Comparison of ENCODE assay signal across 1 cellular context in the genomic region with DNA sequence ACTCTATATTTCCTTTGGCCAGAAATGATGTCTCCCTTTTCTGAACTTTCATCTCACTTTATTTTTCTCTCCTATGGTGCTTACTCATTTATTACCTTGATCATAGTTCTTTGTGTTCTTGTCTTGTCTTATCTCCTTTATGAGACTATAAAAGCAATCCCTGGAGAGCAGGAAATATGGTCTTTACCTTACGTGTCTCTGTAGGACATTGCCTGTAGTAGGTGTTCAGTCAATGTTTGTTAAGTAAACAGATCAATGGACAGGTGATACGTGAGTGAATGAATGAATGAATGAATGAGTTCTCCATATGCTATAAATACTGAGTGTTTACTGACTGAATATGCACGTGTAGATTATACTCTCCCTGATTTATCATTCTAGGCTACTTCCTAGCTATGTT.
A peak's percentile ranks its signal among the peaks of the same experiment; 100 is the strongest.
TF ChIP-seq lines count a peak whose summit lies in the region.

No MANE protein-coding gene starts in this region.

TF ChIP-seq in HEK293, 187 proteins besides CTCF, POLR2A, EP300 and RAD21 (continued from another document and continues in another):
- TF ChIP-seq, protein P1, sequence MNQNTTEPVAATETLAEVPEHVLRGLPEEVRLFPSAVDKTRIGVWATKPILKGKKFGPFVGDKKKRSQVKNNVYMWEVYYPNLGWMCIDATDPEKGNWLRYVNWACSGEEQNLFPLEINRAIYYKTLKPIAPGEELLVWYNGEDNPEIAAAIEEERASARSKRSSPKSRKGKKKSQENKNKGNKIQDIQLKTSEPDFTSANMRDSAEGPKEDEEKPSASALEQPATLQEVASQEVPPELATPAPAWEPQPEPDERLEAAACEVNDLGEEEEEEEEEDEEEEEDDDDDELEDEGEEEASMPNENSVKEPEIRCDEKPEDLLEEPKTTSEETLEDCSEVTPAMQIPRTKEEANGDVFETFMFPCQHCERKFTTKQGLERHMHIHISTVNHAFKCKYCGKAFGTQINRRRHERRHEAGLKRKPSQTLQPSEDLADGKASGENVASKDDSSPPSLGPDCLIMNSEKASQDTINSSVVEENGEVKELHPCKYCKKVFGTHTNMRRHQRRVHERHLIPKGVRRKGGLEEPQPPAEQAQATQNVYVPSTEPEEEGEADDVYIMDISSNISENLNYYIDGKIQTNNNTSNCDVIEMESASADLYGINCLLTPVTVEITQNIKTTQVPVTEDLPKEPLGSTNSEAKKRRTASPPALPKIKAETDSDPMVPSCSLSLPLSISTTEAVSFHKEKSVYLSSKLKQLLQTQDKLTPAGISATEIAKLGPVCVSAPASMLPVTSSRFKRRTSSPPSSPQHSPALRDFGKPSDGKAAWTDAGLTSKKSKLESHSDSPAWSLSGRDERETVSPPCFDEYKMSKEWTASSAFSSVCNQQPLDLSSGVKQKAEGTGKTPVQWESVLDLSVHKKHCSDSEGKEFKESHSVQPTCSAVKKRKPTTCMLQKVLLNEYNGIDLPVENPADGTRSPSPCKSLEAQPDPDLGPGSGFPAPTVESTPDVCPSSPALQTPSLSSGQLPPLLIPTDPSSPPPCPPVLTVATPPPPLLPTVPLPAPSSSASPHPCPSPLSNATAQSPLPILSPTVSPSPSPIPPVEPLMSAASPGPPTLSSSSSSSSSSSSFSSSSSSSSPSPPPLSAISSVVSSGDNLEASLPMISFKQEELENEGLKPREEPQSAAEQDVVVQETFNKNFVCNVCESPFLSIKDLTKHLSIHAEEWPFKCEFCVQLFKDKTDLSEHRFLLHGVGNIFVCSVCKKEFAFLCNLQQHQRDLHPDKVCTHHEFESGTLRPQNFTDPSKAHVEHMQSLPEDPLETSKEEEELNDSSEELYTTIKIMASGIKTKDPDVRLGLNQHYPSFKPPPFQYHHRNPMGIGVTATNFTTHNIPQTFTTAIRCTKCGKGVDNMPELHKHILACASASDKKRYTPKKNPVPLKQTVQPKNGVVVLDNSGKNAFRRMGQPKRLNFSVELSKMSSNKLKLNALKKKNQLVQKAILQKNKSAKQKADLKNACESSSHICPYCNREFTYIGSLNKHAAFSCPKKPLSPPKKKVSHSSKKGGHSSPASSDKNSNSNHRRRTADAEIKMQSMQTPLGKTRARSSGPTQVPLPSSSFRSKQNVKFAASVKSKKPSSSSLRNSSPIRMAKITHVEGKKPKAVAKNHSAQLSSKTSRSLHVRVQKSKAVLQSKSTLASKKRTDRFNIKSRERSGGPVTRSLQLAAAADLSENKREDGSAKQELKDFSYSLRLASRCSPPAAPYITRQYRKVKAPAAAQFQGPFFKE (tag by site-specific recombination; IDR thresholded peaks at IDR 0.05; ENCODE audit: borderline replicate concordance) = no peak
- no peak for TF ChIP-seq ZNF776 (tag by site-specific recombination; IDR thresholded peaks at IDR 0.05; ENCODE audit: borderline replicate concordance)
- TF ChIP-seq ZNF623 (tag by site-specific recombination; IDR thresholded peaks at IDR 0.05) = no peak
- TF ChIP-seq ZNF302 (tag by site-specific recombination; IDR thresholded peaks at IDR 0.05; ENCODE audit: low read depth) = no peak
- no peak for TF ChIP-seq ZNF214 (tag by site-specific recombination; IDR thresholded peaks at IDR 0.05; ENCODE audit: borderline replicate concordance)
- TF ChIP-seq ZBTB20 (tag by site-specific recombination; IDR thresholded peaks at IDR 0.05) = no peak
- no peak for TF ChIP-seq ZNF777 (tag by site-specific recombination; IDR thresholded peaks at IDR 0.05; ENCODE audit: borderline replicate concordance)
- TF ChIP-seq, protein P2, sequence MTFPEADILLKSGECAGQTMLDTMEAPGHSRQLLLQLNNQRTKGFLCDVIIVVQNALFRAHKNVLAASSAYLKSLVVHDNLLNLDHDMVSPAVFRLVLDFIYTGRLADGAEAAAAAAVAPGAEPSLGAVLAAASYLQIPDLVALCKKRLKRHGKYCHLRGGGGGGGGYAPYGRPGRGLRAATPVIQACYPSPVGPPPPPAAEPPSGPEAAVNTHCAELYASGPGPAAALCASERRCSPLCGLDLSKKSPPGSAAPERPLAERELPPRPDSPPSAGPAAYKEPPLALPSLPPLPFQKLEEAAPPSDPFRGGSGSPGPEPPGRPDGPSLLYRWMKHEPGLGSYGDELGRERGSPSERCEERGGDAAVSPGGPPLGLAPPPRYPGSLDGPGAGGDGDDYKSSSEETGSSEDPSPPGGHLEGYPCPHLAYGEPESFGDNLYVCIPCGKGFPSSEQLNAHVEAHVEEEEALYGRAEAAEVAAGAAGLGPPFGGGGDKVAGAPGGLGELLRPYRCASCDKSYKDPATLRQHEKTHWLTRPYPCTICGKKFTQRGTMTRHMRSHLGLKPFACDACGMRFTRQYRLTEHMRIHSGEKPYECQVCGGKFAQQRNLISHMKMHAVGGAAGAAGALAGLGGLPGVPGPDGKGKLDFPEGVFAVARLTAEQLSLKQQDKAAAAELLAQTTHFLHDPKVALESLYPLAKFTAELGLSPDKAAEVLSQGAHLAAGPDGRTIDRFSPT (tag by site-specific recombination; IDR thresholded peaks at IDR 0.05) = peak; percentile 83
- TF ChIP-seq ZNF223 (tag by site-specific recombination; IDR thresholded peaks at IDR 0.05) = no peak
- TF ChIP-seq, protein P3, sequence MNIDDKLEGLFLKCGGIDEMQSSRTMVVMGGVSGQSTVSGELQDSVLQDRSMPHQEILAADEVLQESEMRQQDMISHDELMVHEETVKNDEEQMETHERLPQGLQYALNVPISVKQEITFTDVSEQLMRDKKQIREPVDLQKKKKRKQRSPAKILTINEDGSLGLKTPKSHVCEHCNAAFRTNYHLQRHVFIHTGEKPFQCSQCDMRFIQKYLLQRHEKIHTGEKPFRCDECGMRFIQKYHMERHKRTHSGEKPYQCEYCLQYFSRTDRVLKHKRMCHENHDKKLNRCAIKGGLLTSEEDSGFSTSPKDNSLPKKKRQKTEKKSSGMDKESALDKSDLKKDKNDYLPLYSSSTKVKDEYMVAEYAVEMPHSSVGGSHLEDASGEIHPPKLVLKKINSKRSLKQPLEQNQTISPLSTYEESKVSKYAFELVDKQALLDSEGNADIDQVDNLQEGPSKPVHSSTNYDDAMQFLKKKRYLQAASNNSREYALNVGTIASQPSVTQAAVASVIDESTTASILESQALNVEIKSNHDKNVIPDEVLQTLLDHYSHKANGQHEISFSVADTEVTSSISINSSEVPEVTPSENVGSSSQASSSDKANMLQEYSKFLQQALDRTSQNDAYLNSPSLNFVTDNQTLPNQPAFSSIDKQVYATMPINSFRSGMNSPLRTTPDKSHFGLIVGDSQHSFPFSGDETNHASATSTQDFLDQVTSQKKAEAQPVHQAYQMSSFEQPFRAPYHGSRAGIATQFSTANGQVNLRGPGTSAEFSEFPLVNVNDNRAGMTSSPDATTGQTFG (tag by site-specific recombination; IDR thresholded peaks at IDR 0.05; ENCODE audit: borderline replicate concordance) = no peak
- no peak for TF ChIP-seq ZNF114 (tag by site-specific recombination; IDR thresholded peaks at IDR 0.05)
- no peak for TF ChIP-seq ZFP69B (tag by site-specific recombination; IDR thresholded peaks at IDR 0.05)
- peak; percentile 99 for TF ChIP-seq ZNF843 (tag by site-specific recombination; IDR thresholded peaks at IDR 0.05)
- TF ChIP-seq ZNF23 (tag by site-specific recombination; IDR thresholded peaks at IDR 0.05; ENCODE audit: borderline replicate concordance) = no peak
- TF ChIP-seq ZNF707 (tag by site-specific recombination; IDR thresholded peaks at IDR 0.05) = no peak
- TF ChIP-seq GLIS2 (tag by site-specific recombination; IDR thresholded peaks at IDR 0.05) = no peak
- peak; percentile 98 for TF ChIP-seq HOXD13 (CRISPR knock-in tag; IDR thresholded peaks at IDR 0.05; ENCODE audit: borderline replicate concordance)
- TF ChIP-seq, protein P4, sequence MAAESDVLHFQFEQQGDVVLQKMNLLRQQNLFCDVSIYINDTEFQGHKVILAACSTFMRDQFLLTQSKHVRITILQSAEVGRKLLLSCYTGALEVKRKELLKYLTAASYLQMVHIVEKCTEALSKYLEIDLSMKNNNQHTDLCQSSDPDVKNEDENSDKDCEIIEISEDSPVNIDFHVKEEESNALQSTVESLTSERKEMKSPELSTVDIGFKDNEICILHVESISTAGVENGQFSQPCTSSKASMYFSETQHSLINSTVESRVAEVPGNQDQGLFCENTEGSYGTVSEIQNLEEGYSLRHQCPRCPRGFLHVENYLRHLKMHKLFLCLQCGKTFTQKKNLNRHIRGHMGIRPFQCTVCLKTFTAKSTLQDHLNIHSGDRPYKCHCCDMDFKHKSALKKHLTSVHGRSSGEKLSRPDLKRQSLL (tag by site-specific recombination; IDR thresholded peaks at IDR 0.05) = no peak
- TF ChIP-seq ZNF664 (tag by site-specific recombination; IDR thresholded peaks at IDR 0.05) = peak; percentile 88
- TF ChIP-seq, protein P5, sequence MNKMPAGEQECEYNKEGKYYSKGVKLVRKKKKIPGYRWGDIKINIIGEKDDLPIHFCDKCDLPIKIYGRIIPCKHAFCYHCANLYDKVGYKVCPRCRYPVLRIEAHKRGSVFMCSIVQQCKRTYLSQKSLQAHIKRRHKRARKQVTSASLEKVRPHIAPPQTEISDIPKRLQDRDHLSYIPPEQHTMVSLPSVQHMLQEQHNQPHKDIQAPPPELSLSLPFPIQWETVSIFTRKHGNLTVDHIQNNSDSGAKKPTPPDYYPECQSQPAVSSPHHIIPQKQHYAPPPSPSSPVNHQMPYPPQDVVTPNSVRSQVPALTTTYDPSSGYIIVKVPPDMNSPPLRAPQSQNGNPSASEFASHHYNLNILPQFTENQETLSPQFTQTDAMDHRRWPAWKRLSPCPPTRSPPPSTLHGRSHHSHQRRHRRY (tag by site-specific recombination; IDR thresholded peaks at IDR 0.05) = no peak
- TF ChIP-seq KLF16 (tag by site-specific recombination; IDR thresholded peaks at IDR 0.05) = no peak
- TF ChIP-seq ZNF48 (tag by site-specific recombination; IDR thresholded peaks at IDR 0.05) = no peak
- TF ChIP-seq ZNF169 (tag by site-specific recombination; IDR thresholded peaks at IDR 0.05) = no peak
- no peak for TF ChIP-seq ZNF175 (tag by site-specific recombination; IDR thresholded peaks at IDR 0.05)
- no peak for TF ChIP-seq SCRT2 (tag by site-specific recombination; IDR thresholded peaks at IDR 0.05)
- TF ChIP-seq ZNF521 (tag by site-specific recombination; IDR thresholded peaks at IDR 0.05) = no peak
- no peak for TF ChIP-seq ZBTB17 (tag by site-specific recombination; IDR thresholded peaks at IDR 0.05)
- TF ChIP-seq KLF1 (tag by site-specific recombination; IDR thresholded peaks at IDR 0.05) = no peak
- TF ChIP-seq ZBTB21 (tag by site-specific recombination; IDR thresholded peaks at IDR 0.05) = no peak
- TF ChIP-seq, protein P6, sequence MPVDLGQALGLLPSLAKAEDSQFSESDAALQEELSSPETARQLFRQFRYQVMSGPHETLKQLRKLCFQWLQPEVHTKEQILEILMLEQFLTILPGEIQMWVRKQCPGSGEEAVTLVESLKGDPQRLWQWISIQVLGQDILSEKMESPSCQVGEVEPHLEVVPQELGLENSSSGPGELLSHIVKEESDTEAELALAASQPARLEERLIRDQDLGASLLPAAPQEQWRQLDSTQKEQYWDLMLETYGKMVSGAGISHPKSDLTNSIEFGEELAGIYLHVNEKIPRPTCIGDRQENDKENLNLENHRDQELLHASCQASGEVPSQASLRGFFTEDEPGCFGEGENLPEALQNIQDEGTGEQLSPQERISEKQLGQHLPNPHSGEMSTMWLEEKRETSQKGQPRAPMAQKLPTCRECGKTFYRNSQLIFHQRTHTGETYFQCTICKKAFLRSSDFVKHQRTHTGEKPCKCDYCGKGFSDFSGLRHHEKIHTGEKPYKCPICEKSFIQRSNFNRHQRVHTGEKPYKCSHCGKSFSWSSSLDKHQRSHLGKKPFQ (tag by site-specific recombination; IDR thresholded peaks at IDR 0.05) = peak; percentile 86
- 0 out of 2 replicates have a peak, but pooled peaks have one; percentile 25 for TF ChIP-seq TRIM28 (IDR thresholded peaks at IDR 0.05; ENCODE audit: borderline replicate concordance, low read length)
- TF ChIP-seq ZNF658 (tag by site-specific recombination; IDR thresholded peaks at IDR 0.05) = no peak
- peak; percentile 77; the same call in 1 of the 2 replicates for TF ChIP-seq GFI1B (tag by site-specific recombination; IDR thresholded peaks at IDR 0.05)
- TF ChIP-seq ZNF529 (tag by site-specific recombination; IDR thresholded peaks at IDR 0.05; ENCODE audit: insufficient replicate concordance) = no peak
- no peak for TF ChIP-seq ZBTB1 (tag by site-specific recombination; IDR thresholded peaks at IDR 0.05)
- TF ChIP-seq ZNF248 (tag by site-specific recombination; IDR thresholded peaks at IDR 0.05) = no peak
- TF ChIP-seq ZNF747 (tag by site-specific recombination; IDR thresholded peaks at IDR 0.05) = no peak
- no peak for TF ChIP-seq GLI4 (tag by site-specific recombination; IDR thresholded peaks at IDR 0.05)
- 0 out of 2 replicates have a peak, but pooled peaks have one; percentile 14 for TF ChIP-seq ZNF394 (tag by site-specific recombination; IDR thresholded peaks at IDR 0.05; ENCODE audit: borderline replicate concordance)
- peak; percentile 90 for TF ChIP-seq IKZF3 (tag by site-specific recombination; IDR thresholded peaks at IDR 0.05)
- 0 out of 2 replicates have a peak, but pooled peaks have one; percentile 13 for TF ChIP-seq ZNF654 (tag by site-specific recombination; IDR thresholded peaks at IDR 0.05; ENCODE audit: low read depth)
- TF ChIP-seq MZF1 (tag by site-specific recombination; IDR thresholded peaks at IDR 0.05; ENCODE audit: borderline replicate concordance) = no peak
- no peak for TF ChIP-seq ZNF544 (tag by site-specific recombination; IDR thresholded peaks at IDR 0.05)
- no peak for TF ChIP-seq ZNF140 (tag by site-specific recombination; IDR thresholded peaks at IDR 0.05)
- TF ChIP-seq, protein P7, sequence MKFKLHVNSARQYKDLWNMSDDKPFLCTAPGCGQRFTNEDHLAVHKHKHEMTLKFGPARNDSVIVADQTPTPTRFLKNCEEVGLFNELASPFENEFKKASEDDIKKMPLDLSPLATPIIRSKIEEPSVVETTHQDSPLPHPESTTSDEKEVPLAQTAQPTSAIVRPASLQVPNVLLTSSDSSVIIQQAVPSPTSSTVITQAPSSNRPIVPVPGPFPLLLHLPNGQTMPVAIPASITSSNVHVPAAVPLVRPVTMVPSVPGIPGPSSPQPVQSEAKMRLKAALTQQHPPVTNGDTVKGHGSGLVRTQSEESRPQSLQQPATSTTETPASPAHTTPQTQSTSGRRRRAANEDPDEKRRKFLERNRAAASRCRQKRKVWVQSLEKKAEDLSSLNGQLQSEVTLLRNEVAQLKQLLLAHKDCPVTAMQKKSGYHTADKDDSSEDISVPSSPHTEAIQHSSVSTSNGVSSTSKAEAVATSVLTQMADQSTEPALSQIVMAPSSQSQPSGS (tag by site-specific recombination; IDR thresholded peaks at IDR 0.05; ENCODE audit: low read depth) = 0 out of 2 replicates have a peak, but pooled peaks have one; percentile 15
- no peak for TF ChIP-seq ZNF292 (tag by site-specific recombination; IDR thresholded peaks at IDR 0.05; ENCODE audit: borderline replicate concordance, low read depth)
- no peak for TF ChIP-seq ZNF585B (tag by site-specific recombination; IDR thresholded peaks at IDR 0.05)
- TF ChIP-seq, protein P8, sequence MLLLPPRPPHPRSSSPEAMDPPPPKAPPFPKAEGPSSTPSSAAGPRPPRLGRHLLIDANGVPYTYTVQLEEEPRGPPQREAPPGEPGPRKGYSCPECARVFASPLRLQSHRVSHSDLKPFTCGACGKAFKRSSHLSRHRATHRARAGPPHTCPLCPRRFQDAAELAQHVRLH (tag by site-specific recombination; IDR thresholded peaks at IDR 0.05) = peak; percentile 95
- TF ChIP-seq ZNF341 (tag by site-specific recombination; IDR thresholded peaks at IDR 0.05; ENCODE audit: low read depth) = no peak
- TF ChIP-seq ZNF501 (tag by site-specific recombination; IDR thresholded peaks at IDR 0.05) = peak; percentile 59; the same call in 1 of the 2 replicates
